19 cellular contexts compared by ENCODE assay signal in the genomic region with DNA sequence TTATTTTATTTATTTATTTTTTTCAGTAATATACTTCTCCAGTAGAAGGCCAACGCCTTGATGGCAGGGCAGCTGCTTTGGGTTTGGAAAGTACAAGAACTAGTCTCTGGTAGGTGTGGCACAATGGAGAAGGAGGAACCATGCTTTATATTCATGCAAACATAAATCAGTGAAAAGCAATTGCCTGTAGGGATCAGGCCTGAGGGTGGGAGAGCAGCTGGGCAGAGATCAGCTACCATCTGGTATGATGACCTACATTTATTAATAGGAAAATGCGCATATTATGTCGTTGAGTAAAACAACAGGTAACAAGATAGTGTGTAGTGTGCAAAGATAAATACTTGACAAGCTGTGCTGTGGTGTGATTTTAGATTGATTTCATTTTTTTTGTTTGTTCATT.
A peak's percentile ranks its signal among the peaks of the same experiment; 100 is the strongest.
DNase-seq lines count a peak whose midpoint lies in the region; FAIRE-seq and TF ChIP-seq lines count a peak whose summit lies in the region.
"Had no signal": no experiment of that assay in that cellular context is flagged by ENCODE, and none has a peak within 500 bp of the region (broad histone marks: within the 10 kb centered on the region; RNA-seq: fewer than 3 reads in every experiment).

No MANE protein-coding gene starts in this region.

- TF ChIP-seq CTCF in D721Med (IDR thresholded peaks at IDR 0.05; ENCODE audit: insufficient read depth, missing control alignments) (no peak), GM20000 (IDR thresholded peaks at IDR 0.05; ENCODE audit: extremely low read depth, missing control alignments) (no peak), lower leg skin (IDR thresholded peaks at IDR 0.05) (no peak), prostate gland (IDR thresholded peaks at IDR 0.05) (no peak)

- 87 to 93% methylated on average over 3 of the region's 3 CpGs for WGBS in lower leg skin, 2 donors
- 96% methylated on average over 3 of the region's 3 CpGs for WGBS in prostate gland

- no peaks in the 10 kb centered on the region for H3K27me3 ChIP-seq in prostate gland (replicated peaks; ENCODE audit: insufficient read depth)

- FAIRE-seq in D721Med (lab: Jason Lieb, UNC): peak; percentile 94
- FAIRE-seq: GM12878 had no signal

- H3K4me1 ChIP-seq in prostate gland (replicated peaks): no peaks in the 10 kb centered on the region

- intact Hi-C loops in lower leg skin (cut with DNase I; ENCODE audit: low total_unique reads) (no loop called here), prostate gland (cut with DNase I) (no loop called here)

- TF ChIP-seq POLR2A in lower leg skin (IDR thresholded peaks at IDR 0.05) (no peak), prostate gland (IDR thresholded peaks at IDR 0.05) (no peak)

- H3K27ac ChIP-seq in prostate gland: no peak overlapping the region
- H3K27ac ChIP-seq: GM23248 had no signal

- no peaks in the 10 kb centered on the region for H3K9me3 ChIP-seq in prostate gland
- H3K9me3 ChIP-seq: SK-N-SH had no signal

- DNase-seq in D341Med (ENCODE audit: low spot score): peak; percentile 57
- DNase-seq in D721Med (ENCODE audit: insufficient read length, low spot score): no peak
- DNase-seq in NCI-H2171 (lab: John Stamatoyannopoulos, UW): peak; percentile 65
- DNase-seq in cerebellar cortex (ENCODE audit: low spot score): peak; percentile 85
- DNase-seq in GM20000 (ENCODE audit: low spot score): no peak
- no peak for DNase-seq in lower leg skin (ENCODE audit: low spot score in 2 of 2)
- DNase-seq in prostate gland (ENCODE audit: low spot score): no peak
- DNase-seq: CD4-positive, CD25-positive, alpha-beta regulatory T cell; DND-41; GDM1; GM23248; MV-4-11; NCI-H2029; NCI-H345; NCI-H774; SK-N-SH; T-cell; T-helper 9 cell had no signal

- no peak overlapping the region for H3K4me3 ChIP-seq in lower leg skin (ENCODE audit: low read depth, poor library complexity, severe bottlenecking)
- H3K4me3 ChIP-seq in prostate gland: no peak overlapping the region
- H3K4me3 ChIP-seq: GM12878, GM23248 had no signal

- H3K36me3 ChIP-seq in prostate gland: no peaks in the 10 kb centered on the region

Comparison
In these comparisons a context has a peak if more than half of its experiments do, and no peak if none do; other contexts are left out.
1. DNase-seq: peak in D341Med (single experiment), NCI-H2171 (single experiment) and cerebellar cortex (single experiment); none in D721Med (single experiment), GM20000 (single experiment), lower leg skin (0 of 2) and prostate gland (single experiment).